8 cellular contexts compared by ENCODE assay signal in genomic region chr10:3102721-3103410, GRCh38. TPM values are rescaled to one million over a fixed set of nuclear protein-coding genes. Genes with fewer than 3 reads are reported as not detected.
DNase-seq lines count a peak whose midpoint lies in the region; ATAC-seq, FAIRE-seq and TF ChIP-seq lines count a peak whose summit lies in the region.
"Had no signal": no experiment of that assay in that cellular context is flagged by ENCODE, and none has a peak within 500 bp of the region (broad histone marks: within the 10 kb centered on the region; RNA-seq: fewer than 3 reads in every experiment).

No MANE protein-coding gene starts in this region.

- DNase-seq in NCI-H1436 (lab: John Stamatoyannopoulos, UW): peak; percentile 59
- DNase-seq in astrocyte of the cerebellum (ENCODE audit: low read depth): peak; percentile 68
- DNase-seq in globus pallidus (ENCODE audit: low spot score): peak; percentile 47
- peak; percentile 75 for DNase-seq in small intestine
- DNase-seq: cortex of kidney had no signal

- FAIRE-seq in small intestine (lab: Jason Lieb, UNC): no peak

- no peaks in the 10 kb centered on the region for H3K4me1 ChIP-seq in small intestine (ENCODE audit: control insufficient read depth in 2 of 2, insufficient read depth in 1 of 2, low read depth in 1 of 2, low read length in 1 of 2)

- H3K9me3 ChIP-seq in small intestine (ENCODE audit: control insufficient read depth, low read depth): no peaks in the 10 kb centered on the region

- no peaks in the 10 kb centered on the region for H3K27me3 ChIP-seq in small intestine (ENCODE audit: control insufficient read depth in 2 of 2, insufficient read depth in 2 of 2, low read length in 2 of 2)

- no peak for ATAC-seq in GM18861 (IDR thresholded peaks at IDR 0.05; ENCODE audit: unreplicated experiment)
- ATAC-seq in HG02852 (IDR thresholded peaks at IDR 0.05; ENCODE audit: unreplicated experiment): no peak
- ATAC-seq in HG03521 (IDR thresholded peaks at IDR 0.05; ENCODE audit: unreplicated experiment): no peak

- H3K36me3 ChIP-seq in small intestine (ENCODE audit: control insufficient read depth in 2 of 2, insufficient read depth in 2 of 2, low read length in 2 of 2): peaks cover 2% of the 10 kb centered on the region in 2 donors

- H3K4me3 ChIP-seq in astrocyte of the cerebellum (ENCODE audit: low read depth, low read length) (no peak overlapping the region), small intestine (ENCODE audit: low read depth in 1 of 2, low read length in 2 of 2) (no peak overlapping the region)

- in situ Hi-C loops in astrocyte of the cerebellum (cut with HindIII; ENCODE audit: low sequenced_read_pairs): no loop called here

- TF ChIP-seq CTCF in astrocyte of the cerebellum (IDR thresholded peaks at IDR 0.05; ENCODE audit: low read depth, low read length, missing control alignments): no peak

- peak overlapping the region in 1 of 2 donors; percentile 64 for H3K27ac ChIP-seq in small intestine (ENCODE audit: low read depth in 1 of 2, low read length in 1 of 2)

- WGBS in small intestine, 3 donors: 39 to 65% (median 55%) methylated on average over 19 of the region's 19 CpGs

RNA-seq across cellular contexts. Expression of gene PFKP, which starts 35.5 kb away (rescaled TPM):
- polyA plus RNA-seq in small intestine: 100 to 1,000 TPM in 1 of 3 donors, 10 to 100 TPM in 2; 57.1 to 154 (median 90.8) TPM
